ENCODE assay signal across 1 cellular context in the genomic region with DNA sequence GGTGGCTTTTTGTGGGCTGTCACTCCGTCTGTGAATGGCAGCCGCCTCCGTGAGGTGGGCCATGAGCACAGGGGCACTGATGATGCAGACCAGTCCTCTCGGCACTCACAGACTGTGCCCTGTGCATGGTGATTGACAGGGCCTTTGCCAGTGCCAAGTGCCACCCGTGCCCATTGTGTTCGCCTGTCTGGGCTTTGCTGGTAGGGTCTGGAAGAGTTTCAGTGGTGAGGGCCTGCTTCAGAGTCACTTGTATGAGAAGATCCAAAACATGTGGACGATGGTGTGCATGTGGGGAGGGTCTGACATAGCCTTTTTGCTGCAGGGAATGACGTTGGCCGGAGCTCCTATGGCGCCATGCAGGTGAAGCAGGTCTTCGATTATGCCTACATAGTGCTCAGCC.
TF ChIP-seq lines count a peak whose summit lies in the region.

No MANE protein-coding gene starts in this region.

TF ChIP-seq in K562, 482 proteins besides CTCF, POLR2A, EP300 and RAD21:
- TF ChIP-seq POLR2G (IDR thresholded peaks at IDR 0.05; ENCODE audit: low read depth, low read length) (0 out of 2 replicates have a peak, but pooled peaks have one; percentile 33), DIDO1 (tag; IDR thresholded peaks at IDR 0.05; ENCODE audit: low read depth) (no peak)
TF ChIP-seq in K562: peak in this region for 1.
